Comparison of ENCODE assay signal across 2 cellular contexts in genomic region chr2:162175720-162176119, GRCh38.
TF ChIP-seq lines count a peak whose summit lies in the region.

No MANE protein-coding gene starts in this region.

TF ChIP-seq in HepG2, 621 proteins besides CTCF, POLR2A, EP300 and RAD21:
- TF ChIP-seq DNMT1 (CRISPR knock-in tag; IDR thresholded peaks at IDR 0.05) (no peak), ZBTB1 (CRISPR knock-in tag; IDR thresholded peaks at IDR 0.05; ENCODE audit: borderline replicate concordance) (no peak)
TF ChIP-seq in HepG2: peak in this region for 0.

TF ChIP-seq in H1, 55 proteins besides CTCF, POLR2A, EP300 and RAD21:
- TF ChIP-seq ATF2 (IDR thresholded peaks at IDR 0.05; ENCODE audit: low read length) (no peak), NANOG (IDR thresholded peaks at IDR 0.05; ENCODE audit: insufficient read depth, low read depth, low read length, poor library complexity, severe bottlenecking) (no peak), CBX8 (IDR thresholded peaks at IDR 0.05; ENCODE audit: borderline replicate concordance, low read depth, low read length) (no peak), JUN (IDR thresholded peaks at IDR 0.05; ENCODE audit: low read depth, low read length) (no peak), CREB1 (IDR thresholded peaks at IDR 0.05) (no peak), GABPA (IDR thresholded peaks at IDR 0.05; ENCODE audit: borderline replicate concordance, insufficient read depth, low read length) (no peak), SIRT6 (IDR thresholded peaks at IDR 0.05; ENCODE audit: low read length) (no peak), E2F6 (IDR thresholded peaks at IDR 0.05) (no peak), BCL11A (IDR thresholded peaks at IDR 0.05; ENCODE audit: low read depth in 2 of 2, low read length in 2 of 2) (no peak)
TF ChIP-seq in H1: peak in this region for 0.
